In the genomic region with DNA sequence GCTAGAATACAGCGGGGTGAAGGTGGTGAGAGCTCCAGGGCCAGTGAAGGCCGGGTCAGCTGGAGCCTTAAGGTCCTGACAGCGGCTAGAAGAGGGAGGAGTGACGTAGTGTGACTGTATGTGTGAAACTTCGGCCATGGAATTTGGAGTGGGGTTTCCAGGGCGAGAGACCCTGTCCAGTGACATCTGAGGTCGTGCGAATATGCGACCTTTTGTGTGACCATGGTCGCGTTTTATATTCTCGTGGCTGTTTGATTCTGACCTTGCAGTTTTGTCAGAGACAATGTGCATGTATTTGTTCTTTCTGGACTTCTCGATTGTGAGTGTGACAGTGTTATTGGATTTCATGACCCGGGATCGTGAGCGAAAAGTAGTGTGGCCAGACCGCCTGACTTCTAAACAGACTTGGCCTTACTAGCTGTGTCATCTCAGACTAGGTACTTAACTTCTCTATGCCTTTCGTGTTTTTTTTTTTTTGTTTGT, we compare ENCODE assay signal across 2 cellular contexts.
TF ChIP-seq lines count a peak whose summit lies in the region.

No MANE protein-coding gene starts in this region.

TF ChIP-seq in SK-N-SH, 30 proteins besides CTCF, POLR2A, EP300 and RAD21:
- TF ChIP-seq, protein P1, sequence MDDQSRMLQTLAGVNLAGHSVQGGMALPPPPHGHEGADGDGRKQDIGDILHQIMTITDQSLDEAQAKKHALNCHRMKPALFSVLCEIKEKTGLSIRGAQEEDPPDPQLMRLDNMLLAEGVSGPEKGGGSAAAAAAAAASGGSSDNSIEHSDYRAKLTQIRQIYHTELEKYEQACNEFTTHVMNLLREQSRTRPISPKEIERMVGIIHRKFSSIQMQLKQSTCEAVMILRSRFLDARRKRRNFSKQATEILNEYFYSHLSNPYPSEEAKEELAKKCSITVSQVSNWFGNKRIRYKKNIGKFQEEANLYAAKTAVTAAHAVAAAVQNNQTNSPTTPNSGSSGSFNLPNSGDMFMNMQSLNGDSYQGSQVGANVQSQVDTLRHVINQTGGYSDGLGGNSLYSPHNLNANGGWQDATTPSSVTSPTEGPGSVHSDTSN (IDR thresholded peaks at IDR 0.05), result no peak
- TF ChIP-seq GABPA (IDR thresholded peaks at IDR 0.05; ENCODE audit: low read depth) (no peak), NRF1 (IDR thresholded peaks at IDR 0.05; ENCODE audit: low read depth, low read length) (no peak), RFX5 (IDR thresholded peaks at IDR 0.05; ENCODE audit: low read length) (no peak), CHD2 (IDR thresholded peaks at IDR 0.05; ENCODE audit: low read length, partially characterized antibody) (no peak), SMC3 (IDR thresholded peaks at IDR 0.05; ENCODE audit: low read depth, low read length) (no peak), SIN3A (IDR thresholded peaks at IDR 0.05; ENCODE audit: borderline replicate concordance, low read depth, low read length) (no peak), EZH2phosphoT487 (IDR thresholded peaks at IDR 0.05; ENCODE audit: borderline replicate concordance, low read depth) (no peak)

TF ChIP-seq in SK-N-SH treated with all-trans-retinoic acid at 6 μM for 48 hours, 23 proteins besides CTCF, POLR2A, EP300 and RAD21:
- TF ChIP-seq OSR1 (CRISPR knock-in tag; IDR thresholded peaks at IDR 0.05), result no peak
- no peak for TF ChIP-seq ZNF8 (CRISPR knock-in tag; IDR thresholded peaks at IDR 0.05)
- no peak for TF ChIP-seq TOX (CRISPR knock-in tag; IDR thresholded peaks at IDR 0.05; ENCODE audit: borderline replicate concordance)
- TF ChIP-seq BACH2 (CRISPR knock-in tag; IDR thresholded peaks at IDR 0.05; ENCODE audit: borderline replicate concordance), result no peak
- no peak for TF ChIP-seq ZC3H10 (CRISPR knock-in tag; IDR thresholded peaks at IDR 0.05)
- no peak for TF ChIP-seq SNAI2 (CRISPR knock-in tag; IDR thresholded peaks at IDR 0.05)
- TF ChIP-seq ARNTL (CRISPR knock-in tag; IDR thresholded peaks at IDR 0.05; ENCODE audit: borderline replicate concordance, low read depth), result no peak
- TF ChIP-seq, protein P2, sequence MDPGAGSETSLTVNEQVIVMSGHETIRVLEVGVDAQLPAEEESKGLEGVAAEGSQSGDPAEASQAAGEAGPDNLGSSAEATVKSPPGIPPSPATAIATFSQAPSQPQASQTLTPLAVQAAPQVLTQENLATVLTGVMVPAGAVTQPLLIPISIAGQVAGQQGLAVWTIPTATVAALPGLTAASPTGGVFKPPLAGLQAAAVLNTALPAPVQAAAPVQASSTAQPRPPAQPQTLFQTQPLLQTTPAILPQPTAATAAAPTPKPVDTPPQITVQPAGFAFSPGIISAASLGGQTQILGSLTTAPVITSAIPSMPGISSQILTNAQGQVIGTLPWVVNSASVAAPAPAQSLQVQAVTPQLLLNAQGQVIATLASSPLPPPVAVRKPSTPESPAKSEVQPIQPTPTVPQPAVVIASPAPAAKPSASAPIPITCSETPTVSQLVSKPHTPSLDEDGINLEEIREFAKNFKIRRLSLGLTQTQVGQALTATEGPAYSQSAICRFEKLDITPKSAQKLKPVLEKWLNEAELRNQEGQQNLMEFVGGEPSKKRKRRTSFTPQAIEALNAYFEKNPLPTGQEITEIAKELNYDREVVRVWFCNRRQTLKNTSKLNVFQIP (CRISPR knock-in tag; IDR thresholded peaks at IDR 0.05; ENCODE audit: borderline replicate concordance, low read depth), result no peak
- no peak for TF ChIP-seq PPARA (CRISPR knock-in tag; IDR thresholded peaks at IDR 0.05; ENCODE audit: borderline replicate concordance)
- TF ChIP-seq, protein P3, sequence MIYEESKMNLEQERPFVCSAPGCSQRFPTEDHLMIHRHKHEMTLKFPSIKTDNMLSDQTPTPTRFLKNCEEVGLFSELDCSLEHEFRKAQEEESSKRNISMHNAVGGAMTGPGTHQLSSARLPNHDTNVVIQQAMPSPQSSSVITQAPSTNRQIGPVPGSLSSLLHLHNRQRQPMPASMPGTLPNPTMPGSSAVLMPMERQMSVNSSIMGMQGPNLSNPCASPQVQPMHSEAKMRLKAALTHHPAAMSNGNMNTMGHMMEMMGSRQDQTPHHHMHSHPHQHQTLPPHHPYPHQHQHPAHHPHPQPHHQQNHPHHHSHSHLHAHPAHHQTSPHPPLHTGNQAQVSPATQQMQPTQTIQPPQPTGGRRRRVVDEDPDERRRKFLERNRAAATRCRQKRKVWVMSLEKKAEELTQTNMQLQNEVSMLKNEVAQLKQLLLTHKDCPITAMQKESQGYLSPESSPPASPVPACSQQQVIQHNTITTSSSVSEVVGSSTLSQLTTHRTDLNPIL (CRISPR knock-in tag; IDR thresholded peaks at IDR 0.05; ENCODE audit: low read depth), result no peak
- TF ChIP-seq, protein P4, sequence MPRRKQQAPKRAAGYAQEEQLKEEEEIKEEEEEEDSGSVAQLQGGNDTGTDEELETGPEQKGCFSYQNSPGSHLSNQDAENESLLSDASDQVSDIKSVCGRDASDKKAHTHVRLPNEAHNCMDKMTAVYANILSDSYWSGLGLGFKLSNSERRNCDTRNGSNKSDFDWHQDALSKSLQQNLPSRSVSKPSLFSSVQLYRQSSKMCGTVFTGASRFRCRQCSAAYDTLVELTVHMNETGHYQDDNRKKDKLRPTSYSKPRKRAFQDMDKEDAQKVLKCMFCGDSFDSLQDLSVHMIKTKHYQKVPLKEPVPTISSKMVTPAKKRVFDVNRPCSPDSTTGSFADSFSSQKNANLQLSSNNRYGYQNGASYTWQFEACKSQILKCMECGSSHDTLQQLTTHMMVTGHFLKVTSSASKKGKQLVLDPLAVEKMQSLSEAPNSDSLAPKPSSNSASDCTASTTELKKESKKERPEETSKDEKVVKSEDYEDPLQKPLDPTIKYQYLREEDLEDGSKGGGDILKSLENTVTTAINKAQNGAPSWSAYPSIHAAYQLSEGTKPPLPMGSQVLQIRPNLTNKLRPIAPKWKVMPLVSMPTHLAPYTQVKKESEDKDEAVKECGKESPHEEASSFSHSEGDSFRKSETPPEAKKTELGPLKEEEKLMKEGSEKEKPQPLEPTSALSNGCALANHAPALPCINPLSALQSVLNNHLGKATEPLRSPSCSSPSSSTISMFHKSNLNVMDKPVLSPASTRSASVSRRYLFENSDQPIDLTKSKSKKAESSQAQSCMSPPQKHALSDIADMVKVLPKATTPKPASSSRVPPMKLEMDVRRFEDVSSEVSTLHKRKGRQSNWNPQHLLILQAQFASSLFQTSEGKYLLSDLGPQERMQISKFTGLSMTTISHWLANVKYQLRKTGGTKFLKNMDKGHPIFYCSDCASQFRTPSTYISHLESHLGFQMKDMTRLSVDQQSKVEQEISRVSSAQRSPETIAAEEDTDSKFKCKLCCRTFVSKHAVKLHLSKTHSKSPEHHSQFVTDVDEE (CRISPR knock-in tag; IDR thresholded peaks at IDR 0.05), result no peak
- TF ChIP-seq ZNF565 (CRISPR knock-in tag; conservative IDR thresholded peaks at IDR 0.05; ENCODE audit: low read depth), result no peak
- no peak for TF ChIP-seq GLIS3 (CRISPR knock-in tag; IDR thresholded peaks at IDR 0.05)
- no peak for TF ChIP-seq ZFP30 (CRISPR knock-in tag; IDR thresholded peaks at IDR 0.05)
